Comparison of ENCODE assay signal across 22 cellular contexts in the genomic region with DNA sequence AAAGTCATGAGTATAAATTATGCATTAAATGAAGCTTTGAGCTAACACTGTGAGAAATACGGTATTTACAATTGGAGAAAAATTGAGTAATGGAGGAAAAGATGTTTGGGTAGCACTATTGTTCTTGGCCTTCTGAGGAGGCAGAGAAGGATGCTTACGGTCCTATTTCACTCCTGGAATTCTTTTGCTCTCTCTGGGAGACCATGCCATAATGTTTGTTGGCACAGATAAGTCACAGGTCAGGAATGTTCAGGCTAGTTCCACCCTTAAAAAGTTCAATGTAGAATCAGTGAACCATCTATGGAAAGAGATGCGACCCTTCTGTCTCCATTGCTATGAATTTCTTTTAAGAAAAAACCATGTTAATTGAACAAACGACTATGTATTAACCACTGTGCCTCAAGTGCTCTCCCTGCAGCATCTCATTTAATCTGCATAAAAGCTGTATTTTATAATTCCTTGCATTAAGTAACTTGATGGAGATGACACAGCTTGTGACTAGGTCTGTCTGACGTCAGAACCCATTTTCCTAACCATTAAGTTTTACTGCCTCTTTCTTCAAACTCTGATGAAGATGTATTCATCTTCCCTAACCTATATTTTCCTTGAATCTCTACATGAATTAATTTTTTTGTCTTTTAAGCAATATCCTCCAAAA.
DNase-seq lines count a peak whose midpoint lies in the region; ATAC-seq, FAIRE-seq and TF ChIP-seq lines count a peak whose summit lies in the region.
"Had no signal": no experiment of that assay in that cellular context is flagged by ENCODE, and none has a peak within 500 bp of the region (broad histone marks: within the 10 kb centered on the region; RNA-seq: fewer than 3 reads in every experiment).

No MANE protein-coding gene starts in this region.

- no peak overlapping the region for H3K27ac ChIP-seq in brain microvascular endothelial cell
- H3K27ac ChIP-seq: heart right ventricle, sigmoid colon, thyroid gland had no signal

- no peak for FAIRE-seq in RCC 7860 (lab: Jason Lieb, UNC)

- H3K4me1 Mint-ChIP-seq in stimulated activated naive CD8-positive, alpha-beta T cell treated with anti-CD3 and anti-CD28 coated beads, Interleukin-15, Interleukin-2, amounts not matched to agents 100 ng/mL and 50 ng/mL, for 24 hours (ENCODE audit: low read depth) = peaks cover 74% of the 10 kb centered on the region
- peaks cover 78% of the 10 kb centered on the region for H3K4me1 Mint-ChIP-seq in stimulated activated effector memory CD8-positive, alpha-beta T cell treated with anti-CD3 and anti-CD28 coated beads, Interleukin-12 subunit alpha, Interleukin-12 subunit beta, amount 100 ng/mL, for 72 hours
- H3K4me1 Mint-ChIP-seq: H9, WTC11 had no signal

- no peak for ATAC-seq in stimulated activated naive CD8-positive, alpha-beta T cell treated with anti-CD3 and anti-CD28 coated beads, Interleukin-15, Interleukin-2, amounts not matched to agents 100 U/mL and 50 U/mL, for 24 hours
- no peak for ATAC-seq in stimulated activated effector memory CD8-positive, alpha-beta T cell treated with anti-CD3 and anti-CD28 coated beads, Interleukin-12 subunit alpha, Interleukin-12 subunit beta, amount 100 ng/mL, for 72 hours
- ATAC-seq in SK-N-SH treated with all-trans-retinoic acid at 6 μM for 48 hours = no peak
- ATAC-seq: heart right ventricle, WTC11 had no signal

- no peak for TF ChIP-seq CTCF in epithelial cell of esophagus (IDR thresholded peaks at IDR 0.05; ENCODE audit: insufficient read depth, low read depth, low read length, missing control alignments)
- no peak for TF ChIP-seq CTCF in brain microvascular endothelial cell (IDR thresholded peaks at IDR 0.05; ENCODE audit: low read depth, low read length, missing control alignments)

- peaks cover 5% of the 10 kb centered on the region for H3K9me3 Mint-ChIP-seq in stimulated activated naive CD8-positive, alpha-beta T cell treated with anti-CD3 and anti-CD28 coated beads, Interleukin-15, Interleukin-2, amounts not matched to agents 100 ng/mL and 50 ng/mL, for 24 hours
- no peaks in the 10 kb centered on the region for H3K9me3 Mint-ChIP-seq in stimulated activated effector memory CD8-positive, alpha-beta T cell treated with anti-CD3 and anti-CD28 coated beads, Interleukin-12 subunit alpha, Interleukin-12 subunit beta, amount 100 ng/mL, for 72 hours
- H3K9me3 Mint-ChIP-seq: H9, WTC11 had no signal

- no peak for DNase-seq in stimulated activated naive CD8-positive, alpha-beta T cell treated with anti-CD3 and anti-CD28 coated beads, Interleukin-15, Interleukin-2, amounts not matched to agents 100 U/mL and 50 U/mL, for 24 hours
- DNase-seq in RCC 7860 (ENCODE audit: low spot score) (peak; percentile 6), epithelial cell of esophagus (ENCODE audit: low read depth) (peak; percentile 35), NCI-H1694 treated with DMSO at 0.1 percent for 48 hours (lab: John Stamatoyannopoulos, UW) (no peak), brain microvascular endothelial cell (no peak)
- peak in 1 of 2 donors; percentile 2 for DNase-seq in stimulated activated effector memory CD8-positive, alpha-beta T cell treated with anti-CD3 and anti-CD28 coated beads, Interleukin-12 subunit alpha, Interleukin-12 subunit beta, amount 100 ng/mL, for 72 hours (ENCODE audit: low spot score in 2 of 2)
- DNase-seq: cortex of kidney; DMS79 treated with DMSO at 0.1 percent for 48 hours; erythroblast; H9; heart right ventricle; kidney; midbrain; NCI-H2029; NCI-H510A treated with DMSO at 0.1 percent for 48 hours; sigmoid colon; SK-N-SH; stimulated activated CD4-positive, alpha-beta T cell treated with anti-CD3 and anti-CD28 coated beads, Interleukin-2, amount 100 ng/mL, for 48 hours; thyroid gland had no signal

- H3K36me3 ChIP-seq in brain microvascular endothelial cell (replicated peaks) = no peaks in the 10 kb centered on the region
- H3K36me3 ChIP-seq: sigmoid colon, thyroid gland had no signal

- no peaks in the 10 kb centered on the region for H3K27me3 Mint-ChIP-seq in stimulated activated naive CD8-positive, alpha-beta T cell treated with anti-CD3 and anti-CD28 coated beads, Interleukin-15, Interleukin-2, amounts not matched to agents 100 ng/mL and 50 ng/mL, for 24 hours

- H3K27me3 ChIP-seq in brain microvascular endothelial cell (replicated peaks) = no peaks in the 10 kb centered on the region
- H3K27me3 ChIP-seq: heart right ventricle, sigmoid colon, thyroid gland had no signal

- peak overlapping the region; percentile 7 for H3K27ac Mint-ChIP-seq in stimulated activated naive CD8-positive, alpha-beta T cell treated with anti-CD3 and anti-CD28 coated beads, Interleukin-15, Interleukin-2, amounts not matched to agents 100 ng/mL and 50 ng/mL, for 24 hours
- H3K27ac Mint-ChIP-seq in stimulated activated effector memory CD8-positive, alpha-beta T cell treated with anti-CD3 and anti-CD28 coated beads, Interleukin-12 subunit alpha, Interleukin-12 subunit beta, amount 100 ng/mL, for 72 hours = peak overlapping the region; percentile 78
- H3K27ac Mint-ChIP-seq: H9, WTC11 had no signal

- peaks cover 83% of the 10 kb centered on the region for H3K36me3 Mint-ChIP-seq in stimulated activated naive CD8-positive, alpha-beta T cell treated with anti-CD3 and anti-CD28 coated beads, Interleukin-15, Interleukin-2, amounts not matched to agents 100 ng/mL and 50 ng/mL, for 24 hours (ENCODE audit: low read depth)
- H3K36me3 Mint-ChIP-seq in stimulated activated effector memory CD8-positive, alpha-beta T cell treated with anti-CD3 and anti-CD28 coated beads, Interleukin-12 subunit alpha, Interleukin-12 subunit beta, amount 100 ng/mL, for 72 hours = peaks cover 100% of the 10 kb centered on the region
- H3K36me3 Mint-ChIP-seq: WTC11 had no signal

- in situ Hi-C loops in brain microvascular endothelial cell (cut with HindIII; ENCODE audit: low pct_ligation_motif_present, low sequenced_read_pairs) = no loop called here

- H3K4me3 ChIP-seq in epithelial cell of esophagus (ENCODE audit: low read length) (no peak overlapping the region), brain microvascular endothelial cell (ENCODE audit: low read depth, low read length) (no peak overlapping the region)
- H3K4me3 ChIP-seq: heart right ventricle, sigmoid colon, thyroid gland had no signal

- H3K4me3 Mint-ChIP-seq in stimulated activated naive CD8-positive, alpha-beta T cell treated with anti-CD3 and anti-CD28 coated beads, Interleukin-15, Interleukin-2, amounts not matched to agents 100 ng/mL and 50 ng/mL, for 24 hours = no peak overlapping the region
- H3K4me3 Mint-ChIP-seq in stimulated activated effector memory CD8-positive, alpha-beta T cell treated with anti-CD3 and anti-CD28 coated beads, Interleukin-12 subunit alpha, Interleukin-12 subunit beta, amount 100 ng/mL, for 72 hours = peak overlapping the region; percentile 54
- H3K4me3 Mint-ChIP-seq: H9, WTC11 had no signal

TF ChIP-seq in SK-N-SH treated with all-trans-retinoic acid at 6 μM for 48 hours, 23 proteins besides CTCF, POLR2A, EP300 and RAD21 (continues in another document):
- TF ChIP-seq CSRNP3 (CRISPR knock-in tag; IDR thresholded peaks at IDR 0.05) (no peak), SNAI2 (CRISPR knock-in tag; IDR thresholded peaks at IDR 0.05) (no peak), OSR1 (CRISPR knock-in tag; IDR thresholded peaks at IDR 0.05) (no peak), CSDC2 (CRISPR knock-in tag; IDR thresholded peaks at IDR 0.05) (no peak), ISL1 (CRISPR knock-in tag; IDR thresholded peaks at IDR 0.05) (no peak), TSHZ2 (CRISPR knock-in tag; IDR thresholded peaks at IDR 0.05) (no peak)

Comparison
In these comparisons a context has a peak if more than half of its experiments do, and no peak if none do; other contexts are left out.
1. DNase-seq: peak in RCC 7860 (single experiment) and epithelial cell of esophagus (single experiment); none in stimulated activated naive CD8-positive, alpha-beta T cell treated with anti-CD3 and anti-CD28 coated beads, Interleukin-15, Interleukin-2, amounts not matched to agents 100 U/mL and 50 U/mL, for 24 hours (single experiment), NCI-H1694 treated with DMSO at 0.1 percent for 48 hours (single experiment) and brain microvascular endothelial cell (single experiment).